ENCODE assay signal across 20 cellular contexts in the genomic region with DNA sequence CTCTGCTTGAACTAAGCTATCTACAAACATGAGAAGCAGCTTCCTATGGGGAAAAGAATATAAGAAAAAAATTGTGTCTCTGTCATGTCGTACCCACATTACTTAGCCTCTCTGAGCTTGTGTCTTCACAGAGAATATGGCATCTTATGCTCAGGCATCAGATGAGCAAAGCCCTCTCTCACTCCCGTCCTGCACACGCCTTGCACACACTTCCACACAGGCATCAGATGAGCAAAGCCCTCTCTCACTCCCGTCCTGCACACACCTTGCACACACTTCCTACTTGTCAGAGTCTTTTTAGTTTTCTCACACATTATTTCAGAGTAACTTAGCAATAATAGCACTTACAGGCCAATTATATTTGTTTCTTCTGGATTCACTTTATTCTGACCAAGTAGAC.
"Had no signal": no experiment of that assay in that cellular context is flagged by ENCODE, and none has a peak within 500 bp of the region (broad histone marks: within the 10 kb centered on the region; RNA-seq: fewer than 3 reads in every experiment).

No MANE protein-coding gene starts in this region.

- ATAC-seq: Panc1, PC-3 had no signal

- DNase-seq: KBM-7, MG63, NCI-H1092, NCI-H1105 treated with DMSO at 0.1 percent for 48 hours, NCI-H1417 treated with DMSO at 0.1 percent for 48 hours, NCI-H146, NCI-H187, NCI-H2029, NCI-H2081 treated with DMSO at 0.1 percent for 48 hours, NCI-H2171, NCI-H226, NCI-H446, NCI-H510A, NCI-H524 treated with DMSO at 0.1 percent for 48 hours, NCI-H69, NCI-H774, PC-3, SHP77, SK-N-SH had no signal
